In the genomic region with DNA sequence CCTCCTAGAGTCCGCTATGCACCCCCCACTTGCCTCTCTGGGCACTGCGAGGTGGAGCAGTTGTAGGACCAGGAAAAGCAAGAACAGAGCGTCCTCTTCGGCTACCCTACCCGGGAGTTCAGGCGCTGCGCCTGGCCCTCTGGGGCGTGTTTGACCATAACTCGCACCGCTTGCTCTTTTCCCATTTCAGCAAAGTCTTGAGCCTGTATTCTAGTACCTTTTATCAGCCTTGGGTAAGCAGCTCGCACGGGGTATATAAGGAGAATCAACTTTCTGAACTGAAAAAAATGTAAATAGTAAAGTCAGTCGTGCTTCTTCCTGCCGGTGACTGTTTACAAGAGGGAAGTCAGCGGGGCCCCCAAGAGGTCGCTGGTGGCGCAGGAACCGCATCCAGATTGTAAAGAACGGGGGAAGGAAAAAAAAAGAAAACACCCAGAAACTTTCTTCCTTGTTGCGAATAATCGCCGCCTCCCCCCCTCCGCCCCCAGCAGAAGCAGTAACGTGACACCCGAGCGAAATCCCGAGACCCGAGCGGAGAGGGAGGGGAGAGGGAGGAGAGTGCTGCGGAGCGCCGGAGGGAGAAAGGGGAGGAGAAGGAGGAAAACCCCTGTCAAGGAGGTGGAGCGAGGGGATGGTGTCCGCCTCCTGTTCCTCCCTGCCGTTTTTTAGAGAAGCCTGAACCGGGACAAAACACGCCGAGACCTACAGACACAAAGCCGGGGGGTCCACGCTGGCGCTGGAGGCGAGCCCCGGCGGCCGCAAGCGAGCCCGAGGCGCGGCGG, we compare ENCODE assay signal across 8 cellular contexts. TPM values are rescaled to one million over a fixed set of nuclear protein-coding genes. Genes with fewer than 3 reads are reported as not detected.
DNase-seq lines count a peak whose midpoint lies in the region; ATAC-seq, FAIRE-seq and TF ChIP-seq lines count a peak whose summit lies in the region.

A gene with protein sequence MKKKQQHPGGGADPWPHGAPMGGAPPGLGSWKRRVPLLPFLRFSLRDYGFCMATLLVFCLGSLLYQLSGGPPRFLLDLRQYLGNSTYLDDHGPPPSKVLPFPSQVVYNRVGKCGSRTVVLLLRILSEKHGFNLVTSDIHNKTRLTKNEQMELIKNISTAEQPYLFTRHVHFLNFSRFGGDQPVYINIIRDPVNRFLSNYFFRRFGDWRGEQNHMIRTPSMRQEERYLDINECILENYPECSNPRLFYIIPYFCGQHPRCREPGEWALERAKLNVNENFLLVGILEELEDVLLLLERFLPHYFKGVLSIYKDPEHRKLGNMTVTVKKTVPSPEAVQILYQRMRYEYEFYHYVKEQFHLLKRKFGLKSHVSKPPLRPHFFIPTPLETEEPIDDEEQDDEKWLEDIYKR (plus strand): TSS at position 668 of the 782 bp plus-strand sequence. CDS start 401 bp downstream, outside the sequence.

- in situ Hi-C loops in GM13976 (cut with MboI; ENCODE audit: low sequenced_read_pairs, unreplicated experiment): no loop called here

- no peak for TF ChIP-seq EP300 in A549 (IDR thresholded peaks at IDR 0.05)

- no peaks in the 10 kb centered on the region for H3K9me3 ChIP-seq in A549
- no peaks in the 10 kb centered on the region for H3K9me3 ChIP-seq in upper lobe of right lung

- H3K27me3 ChIP-seq in upper lobe of right lung: no peaks in the 10 kb centered on the region

- peak within 1 kb of the TSS; percentile 89 for H3K4me3 ChIP-seq in A549
- H3K4me3 ChIP-seq in upper lobe of right lung: peak within 1 kb of the TSS; percentile 82

- H3K4me2 ChIP-seq in A549: peak within 1 kb of the TSS; percentile 86

- peaks cover 0 to 5% of the 10 kb centered on the region in 2 donors for H3K36me3 Mint-ChIP-seq in activated naive CD4-positive, alpha-beta T cell treated with anti-CD3 and anti-CD28 coated beads, Interleukin-2, amount 50 U/mL, for 72 hours

- CTCF ChIA-PET in A549 (lab: Yijun Ruan, JAX): interaction anchor here (1.4 kb wide), 1 partner anchor 199 kb away, joined by 5 read pairs; no protein-coding TSS in a partner anchor

- intact Hi-C loops in upper lobe of right lung (cut with DNase I): loop anchor here (10.0 kb wide), 1 partner anchor 198 kb away; no protein-coding TSS in a partner anchor

- no peaks in the 10 kb centered on the region for H3K9me3 Mint-ChIP-seq in activated naive CD4-positive, alpha-beta T cell treated with anti-CD3 and anti-CD28 coated beads, Interleukin-2, amount 50 U/mL, for 72 hours

- peak; percentile 84 to 90 for ATAC-seq in A549
- peak; percentile 60 for ATAC-seq in activated naive CD4-positive, alpha-beta T cell treated with anti-CD3 and anti-CD28 coated beads, Interleukin-2, amount 50 U/mL, for 72 hours
- peak; percentile 85 for ATAC-seq in upper lobe of right lung

- POLR2A ChIA-PET in A549 (lab: Yijun Ruan, JAX): no interaction called here

- TF ChIP-seq RAD21 in A549 (conservative IDR thresholded peaks at IDR 0.05 in 1 of 2, IDR thresholded peaks at IDR 0.05 in 1 of 2): peak; percentile 44 to 59

- H3K4me1 ChIP-seq in A549 (0 out of 3 replicates have a peak, but pooled peaks cover 4% of the 10 kb centered on the region), upper lobe of right lung (peaks cover 5% of the 10 kb centered on the region)

- H3K27ac Mint-ChIP-seq in activated naive CD4-positive, alpha-beta T cell treated with anti-CD3 and anti-CD28 coated beads, Interleukin-2, amount 50 U/mL, for 72 hours: peak within 1 kb of the TSS in 1 of 2 donors; percentile 10

- H3K27ac ChIP-seq in A549 (peak within 1 kb of the TSS; percentile 67 to 90), upper lobe of right lung (peak within 1 kb of the TSS; percentile 78)

- no peaks in the 10 kb centered on the region for H3K36me3 ChIP-seq in upper lobe of right lung

- no peak for FAIRE-seq in A549 (lab: Jason Lieb, UNC)

- TF ChIP-seq POLR2A in A549 (IDR thresholded peaks at IDR 0.05; ENCODE audit: low read length): no peak

- peak; percentile 44; the same call in 2 of the 3 replicates for TF ChIP-seq CTCF in A549 (IDR thresholded peaks at IDR 0.05)
- peak; percentile 66 for TF ChIP-seq CTCF in GM13976 (IDR thresholded peaks at IDR 0.05; ENCODE audit: borderline replicate concordance, control extremely low read depth, extremely low read depth, insufficient read depth, missing control alignments)
- TF ChIP-seq CTCF in upper lobe of right lung (IDR thresholded peaks at IDR 0.05): peak; percentile 48

- peak; percentile 36 to 47 for DNase-seq in A549 (ENCODE audit: low read depth in 1 of 2, low spot score in 1 of 2)
- peak; percentile 82 for DNase-seq in GM13976 (ENCODE audit: low spot score)
- peak; percentile 46 for DNase-seq in HT-29 (ENCODE audit: low spot score)
- DNase-seq in RPMI7951 (ENCODE audit: low read depth): peak; percentile 94
- DNase-seq in activated naive CD4-positive, alpha-beta T cell treated with anti-CD3 and anti-CD28 coated beads, Interleukin-2, amount 50 U/mL, for 72 hours (ENCODE audit: low spot score in 2 of 2): peak in 1 of 2 donors; percentile 22
- peak; percentile 94 for DNase-seq in glomerular visceral epithelial cell (ENCODE audit: extremely low spot score)
- DNase-seq in nucleus accumbens (lab: John Stamatoyannopoulos, UW): peak in 51 of 56 donors; percentile 12 to 88 (median 59)
- peak; percentile 91 for DNase-seq in upper lobe of right lung

- WGBS in A549 (ENCODE audit: missing lambda C conversion rate): 3% methylated on average over 39 of the region's 50 CpGs

TF ChIP-seq in A549, 52 proteins besides CTCF, POLR2A, EP300 and RAD21:
- TF ChIP-seq EHMT2 (IDR thresholded peaks at IDR 0.05; ENCODE audit: low read depth) (no peak), KDM1A (IDR thresholded peaks at IDR 0.05; ENCODE audit: low read depth) (no peak), SREBF2 (IDR thresholded peaks at IDR 0.05) (no peak), CEBPB (IDR thresholded peaks at IDR 0.05) (no peak)
TF ChIP-seq in A549: peak in this region for 0.

RNA-seq across cellular contexts. Expression of the gene that starts here (rescaled TPM):
- polyA plus RNA-seq in A549 (2011; rRNA removed) (0.54 and 0.65 TPM in 2 replicates), A549 (2017; fragmentation: RNase III; extraction: RNeasy Plus Mini Kit Qiagen cat#74134 plus additional on column Dnase treatment) (1.3 to 1.8 TPM (median 1.7 TPM) in 3 replicates)
- 0.09 and 0.14 TPM in 2 replicates for polyA plus RNA-seq in A549 (2012; cell fraction: cytosol; rRNA removed)
- polyA plus RNA-seq in A549 (2012; cell fraction: nucleus; rRNA removed): 0.06 and 0.09 TPM in 2 replicates
- polyA minus RNA-seq in A549 (2011; rRNA and poly(A)+ RNA removed): 0.58 and 1.5 TPM in 2 replicates
- total RNA-seq in HT-29 (2014; rRNA removed; shearing (Covaris generic)): 3.1 and 3.7 TPM in 2 replicates
- 5.7 and 6.8 TPM in 2 replicates for total RNA-seq in RPMI7951 (2014; rRNA removed; shearing (Covaris generic))
- under 1 TPM; 0.46 to 0.49 TPM for total RNA-seq in activated naive CD4-positive, alpha-beta T cell treated with anti-CD3 and anti-CD28 coated beads, Interleukin-2, amount 50 U/mL, for 72 hours
- 11.8 TPM for total RNA-seq in upper lobe of right lung

Comparison
In these comparisons a context has a peak if more than half of its experiments do, and no peak if none do; other contexts are left out.
1. Peak in ATAC-seq in activated naive CD4-positive, alpha-beta T cell treated with anti-CD3 and anti-CD28 coated beads, Interleukin-2, amount 50 U/mL, for 72 hours; RNA of the gene not detected or under 1 TPM.